In the genomic region with DNA sequence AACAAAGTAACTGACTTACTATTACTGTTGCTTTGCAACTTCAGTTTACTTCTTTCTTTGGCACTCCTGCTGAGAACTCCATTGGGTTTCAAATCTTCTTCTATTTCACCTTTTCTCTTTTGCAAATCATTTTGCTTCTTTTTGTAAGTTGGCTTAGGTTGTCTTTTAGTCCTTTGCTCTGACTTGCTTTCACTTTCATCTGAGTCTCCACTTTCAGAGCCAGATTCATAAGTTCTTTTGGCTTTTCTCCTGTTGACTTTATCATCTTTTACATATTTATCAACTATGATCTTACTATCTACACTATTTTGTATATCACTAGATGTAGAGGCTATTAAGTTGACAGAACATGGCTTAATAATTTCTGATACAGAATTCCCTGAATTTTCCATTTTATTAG, we compare ENCODE assay signal across 10 cellular contexts.
DNase-seq lines count a peak whose midpoint lies in the region; ATAC-seq and TF ChIP-seq lines count a peak whose summit lies in the region.
"Had no signal": no experiment of that assay in that cellular context is flagged by ENCODE, and none has a peak within 500 bp of the region (broad histone marks: within the 10 kb centered on the region; RNA-seq: fewer than 3 reads in every experiment).

No MANE protein-coding gene starts in this region.

- CTCF ChIA-PET in activated naive CD4-positive, alpha-beta T cell treated with anti-CD3 and anti-CD28 coated beads for 36 hours (lab: Charles Lee): interaction anchor here (0.6 to 1.6 kb wide), 3 partner anchors 11 to 563 kb away, joined by 3 to 6 read pairs (median 4); no protein-coding TSS in a partner anchor
- CTCF ChIA-PET in activated CD8-positive, alpha-beta T cell treated with anti-CD3 and anti-CD28 coated beads for 36 hours (lab: Charles Lee): interaction anchor here (0.8 to 1.9 kb wide), 5 partner anchors 10 to 514 kb away, joined by 3 to 7 read pairs (median 3); no protein-coding TSS in a partner anchor

- no peaks in the 10 kb centered on the region for H3K9me3 ChIP-seq in thoracic aorta

- peak overlapping the region; percentile 60 for H3K4me3 ChIP-seq in thoracic aorta

- no peaks in the 10 kb centered on the region for H3K27me3 Mint-ChIP-seq in activated naive CD4-positive, alpha-beta T cell treated with anti-CD3 and anti-CD28 coated beads for 36 hours (ENCODE audit: low read depth)
- no peaks in the 10 kb centered on the region for H3K27me3 Mint-ChIP-seq in activated CD8-positive, alpha-beta T cell treated with anti-CD3 and anti-CD28 coated beads for 36 hours
- peaks cover 0 to 3% (median 3%) of the 10 kb centered on the region in 3 donors for H3K27me3 Mint-ChIP-seq in immature natural killer cell (ENCODE audit: low read depth in 3 of 3)

- no peak for DNase-seq in activated naive CD4-positive, alpha-beta T cell treated with anti-CD3 and anti-CD28 coated beads for 36 hours
- no peak for DNase-seq in activated naive CD4-positive, alpha-beta T cell (lab: John Stamatoyannopoulos, UW)
- DNase-seq in activated CD8-positive, alpha-beta T cell treated with anti-CD3 and anti-CD28 coated beads for 36 hours: no peak
- DNase-seq in immature natural killer cell (no peak), thoracic aorta (ENCODE audit: low spot score) (no peak), glomerular visceral epithelial cell (ENCODE audit: extremely low spot score) (no peak), NCI-H2029 treated with DMSO at 0.1 percent for 48 hours (lab: John Stamatoyannopoulos, UW) (no peak), GOT3 (lab: John Stamatoyannopoulos, UW) (no peak)
- DNase-seq: NCI-H510A treated with DMSO at 0.1 percent for 48 hours; stimulated activated naive CD8-positive, alpha-beta T cell treated with anti-CD3 and anti-CD28 coated beads, Interleukin-15, Interleukin-2, amounts not matched to agents 100 U/mL and 50 U/mL, for 24 hours had no signal

- H3K9me3 Mint-ChIP-seq in activated naive CD4-positive, alpha-beta T cell treated with anti-CD3 and anti-CD28 coated beads for 36 hours: no peaks in the 10 kb centered on the region
- no peaks in the 10 kb centered on the region for H3K9me3 Mint-ChIP-seq in activated CD8-positive, alpha-beta T cell treated with anti-CD3 and anti-CD28 coated beads for 36 hours
- H3K9me3 Mint-ChIP-seq in immature natural killer cell: no peaks in the 10 kb centered on the region

- peaks cover 18 to 54% of the 10 kb centered on the region in 2 donors for H3K4me1 ChIP-seq in thoracic aorta (ENCODE audit: control insufficient read depth in 1 of 2, low read depth in 2 of 2)

- peaks cover 43% of the 10 kb centered on the region for H3K4me1 Mint-ChIP-seq in activated naive CD4-positive, alpha-beta T cell treated with anti-CD3 and anti-CD28 coated beads for 36 hours (ENCODE audit: low read depth)
- peaks cover 55% of the 10 kb centered on the region for H3K4me1 Mint-ChIP-seq in activated CD8-positive, alpha-beta T cell treated with anti-CD3 and anti-CD28 coated beads for 36 hours (ENCODE audit: low read depth)
- H3K4me1 Mint-ChIP-seq in immature natural killer cell: peaks cover 28 to 60% of the 10 kb centered on the region in 2 donors

- no peak overlapping the region for H3K4me3 Mint-ChIP-seq in activated naive CD4-positive, alpha-beta T cell treated with anti-CD3 and anti-CD28 coated beads for 36 hours
- H3K4me3 Mint-ChIP-seq in activated CD8-positive, alpha-beta T cell treated with anti-CD3 and anti-CD28 coated beads for 36 hours: no peak overlapping the region
- peak overlapping the region in 1 of 5 donors; percentile 4 for H3K4me3 Mint-ChIP-seq in immature natural killer cell

- no peak for TF ChIP-seq CTCF in activated CD8-positive, alpha-beta T cell treated with anti-CD3 and anti-CD28 coated beads for 36 hours (IDR thresholded peaks at IDR 0.05)
- TF ChIP-seq CTCF in thoracic aorta (IDR thresholded peaks at IDR 0.05): no peak

- H3K27ac ChIP-seq in thoracic aorta: peak overlapping the region; percentile 54 to 56

- intact Hi-C loops in activated naive CD4-positive, alpha-beta T cell treated with anti-CD3 and anti-CD28 coated beads for 36 hours (cut with micrococcal nuclease): no loop called here
- intact Hi-C loops in activated CD8-positive, alpha-beta T cell treated with anti-CD3 and anti-CD28 coated beads for 36 hours (cut with micrococcal nuclease): no loop called here

- peak overlapping the region; percentile 54 for H3K27ac Mint-ChIP-seq in activated naive CD4-positive, alpha-beta T cell treated with anti-CD3 and anti-CD28 coated beads for 36 hours
- H3K27ac Mint-ChIP-seq in activated CD8-positive, alpha-beta T cell treated with anti-CD3 and anti-CD28 coated beads for 36 hours: peak overlapping the region; percentile 43
- H3K27ac Mint-ChIP-seq in immature natural killer cell: peak overlapping the region; percentile 2 to 75 (median 55)

- POLR2A ChIA-PET in activated CD8-positive, alpha-beta T cell treated with anti-CD3 and anti-CD28 coated beads for 36 hours (lab: Charles Lee): interaction anchor here (0.6 kb wide), 1 partner anchor 99 kb away, joined by 3 read pairs; no protein-coding TSS in a partner anchor

- no peak for ATAC-seq in activated CD8-positive, alpha-beta T cell treated with anti-CD3 and anti-CD28 coated beads for 36 hours
- no peak for ATAC-seq in thoracic aorta (ENCODE audit: insufficient number of reproducible peaks, low FRiP score, low read depth)
- ATAC-seq: stimulated activated naive CD8-positive, alpha-beta T cell treated with anti-CD3 and anti-CD28 coated beads, Interleukin-15, Interleukin-2, amounts not matched to agents 100 U/mL and 50 U/mL, for 24 hours had no signal

- no peaks in the 10 kb centered on the region for H3K36me3 ChIP-seq in thoracic aorta

- H3K36me3 Mint-ChIP-seq in activated naive CD4-positive, alpha-beta T cell treated with anti-CD3 and anti-CD28 coated beads for 36 hours (ENCODE audit: low read depth): peaks cover 35% of the 10 kb centered on the region
- H3K36me3 Mint-ChIP-seq in activated CD8-positive, alpha-beta T cell treated with anti-CD3 and anti-CD28 coated beads for 36 hours (ENCODE audit: low read depth): peaks cover 47% of the 10 kb centered on the region
- peaks cover 12 to 17% (median 15%) of the 10 kb centered on the region in 3 donors for H3K36me3 Mint-ChIP-seq in immature natural killer cell

- no peaks in the 10 kb centered on the region for H3K27me3 ChIP-seq in thoracic aorta (replicated peaks; ENCODE audit: insufficient read depth)
